Comparison of ENCODE assay signal across 1 cellular context in genomic region chr6:42419490-42420280, GRCh38.
TF ChIP-seq lines count a peak whose summit lies in the region.

No MANE protein-coding gene starts in this region.

TF ChIP-seq in H1, 55 proteins besides CTCF, POLR2A, EP300 and RAD21:
- no peak for TF ChIP-seq CHD2 (IDR thresholded peaks at IDR 0.05; ENCODE audit: low read length)
- TF ChIP-seq SIN3A (conservative IDR thresholded peaks at IDR 0.05 in 1 of 2, IDR thresholded peaks at IDR 0.05 in 1 of 2; ENCODE audit: low read depth in 1 of 2, low read length in 2 of 2), result no peak
- 0 out of 2 replicates have a peak, but pooled peaks have one; percentile 7 for TF ChIP-seq YY1 (IDR thresholded peaks at IDR 0.05; ENCODE audit: low read depth, low read length)
- no peak for TF ChIP-seq CREB1 (IDR thresholded peaks at IDR 0.05)
